ENCODE assay signal across 22 cellular contexts in the genomic region with DNA sequence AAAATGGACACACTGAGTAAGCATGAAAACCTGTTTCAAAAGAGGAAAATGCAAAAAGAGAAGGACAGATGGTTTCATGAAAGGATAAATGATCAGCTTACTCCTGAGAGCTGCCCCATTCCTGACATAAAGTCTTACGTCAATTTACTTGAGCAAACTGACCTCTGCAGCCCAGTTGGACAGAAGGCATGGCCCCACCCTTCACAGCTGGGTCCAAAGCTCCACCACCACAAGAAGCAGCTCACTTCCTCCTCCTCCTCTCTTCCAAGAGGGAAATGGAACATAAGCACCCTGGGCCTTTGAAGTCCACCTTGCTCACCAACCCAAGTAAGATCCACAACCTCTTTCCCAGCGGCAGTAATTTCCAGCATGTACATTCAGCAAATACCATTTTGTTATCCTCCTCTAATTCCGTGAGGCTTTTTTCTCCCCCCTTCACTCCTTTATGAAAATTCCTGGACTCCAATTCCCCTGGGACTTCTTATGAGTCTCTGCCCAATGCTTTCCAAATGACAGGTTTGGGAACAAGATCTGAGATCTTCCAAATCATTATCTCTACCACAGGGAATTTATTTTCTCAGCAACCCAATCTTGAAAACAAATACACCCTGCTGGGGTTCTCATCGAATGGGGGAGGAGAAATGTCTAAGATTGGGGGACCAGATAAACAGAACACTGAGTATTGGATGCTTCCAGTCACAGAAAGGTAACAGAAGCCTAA. TPM values are rescaled to one million over a fixed set of nuclear protein-coding genes. Genes with fewer than 3 reads are reported as not detected.
A peak's percentile ranks its signal among the peaks of the same experiment; 100 is the strongest.
DNase-seq lines count a peak whose midpoint lies in the region; ATAC-seq, FAIRE-seq and TF ChIP-seq lines count a peak whose summit lies in the region.
"Had no signal": no experiment of that assay in that cellular context is flagged by ENCODE, and none has a peak within 500 bp of the region (broad histone marks: within the 10 kb centered on the region; RNA-seq: fewer than 3 reads in every experiment).

No MANE protein-coding gene starts in this region.

- DNase-seq in NCI-H460 (ENCODE audit: extremely low read depth, low read depth) (peak; percentile 21), heart right ventricle (peak; percentile 27 to 37), pancreas (no peak), amygdala (lab: John Stamatoyannopoulos, UW) (no peak), GM13977 (ENCODE audit: low spot score) (no peak), NOMO-1 treated with dmso at 0.1 percent for 144 hours (lab: John Stamatoyannopoulos, UW; ENCODE audit: unreplicated experiment) (no peak)
- DNase-seq: activated B cell treated with CpG ODN at 0.5 μM for 24 hours; activated CD8-positive, alpha-beta T cell treated with anti-CD3 and anti-CD28 coated beads, Interleukin-2, amount 10 ng/mL, durations not matched to agents 7 days and 5 days; activated naive CD4-positive, alpha-beta T cell treated with anti-CD3 and anti-CD28 coated beads, Interleukin-2, amount 10 ng/mL, durations not matched to agents 7 days and 5 days; activated T-cell treated with anti-CD3 and anti-CD28 coated beads, Interleukin-2, amount 50 U/mL, for 24 hours; C1 segment of cervical spinal cord; erythroblast; glutamatergic neuron; lower lobe of right lung; MG63; NCI-H146; SK-N-SH; stimulated activated CD4-positive, alpha-beta T cell treated with anti-CD3 and anti-CD28 coated beads, Interleukin-15, amount 100 ng/mL, for 24 hours had no signal

- FAIRE-seq in pancreas (lab: Jason Lieb, UNC) = no peak
- FAIRE-seq: G401.6 had no signal

- H3K4me3 ChIP-seq in ACC112 (ENCODE audit: low read depth, low read length) = peak overlapping the region; percentile 36; the same call in 1 of the 2 replicates
- no peak overlapping the region for H3K4me3 ChIP-seq in heart right ventricle
- H3K4me3 ChIP-seq in pancreas = no peak overlapping the region
- H3K4me3 ChIP-seq: ascending aorta, lower lobe of right lung, MG63 had no signal

- in situ Hi-C loops in GM13977 (cut with MboI; ENCODE audit: low pct_unique_long_range_greater_than_20kb, low sequenced_read_pairs, unreplicated experiment) = no loop called here

- peaks cover 0 to 6% (median 0%) of the 10 kb centered on the region in 11 donors for H3K9me3 ChIP-seq in heart right ventricle
- H3K9me3 ChIP-seq in pancreas = no peaks in the 10 kb centered on the region
- H3K9me3 ChIP-seq: ascending aorta, lower lobe of right lung, MG63, SK-N-SH had no signal

- H3K79me2 ChIP-seq in ACC112 (ENCODE audit: control insufficient read depth, insufficient read depth, low read length, unreplicated experiment) = no peaks in the 10 kb centered on the region

- H3K36me3 ChIP-seq in ACC112 (ENCODE audit: insufficient read depth, low read length) (no peaks in the 10 kb centered on the region), heart right ventricle (no peaks in the 10 kb centered on the region), pancreas (no peaks in the 10 kb centered on the region)
- H3K36me3 ChIP-seq: ascending aorta, lower lobe of right lung, MG63 had no signal

- intact Hi-C loops in heart right ventricle (cut with DNase I) (no loop called here), pancreas (cut with DNase I) (no loop called here)

- ATAC-seq in heart right ventricle (peak; percentile 53 to 87 (median 78)), pancreas (peak; percentile 48 to 65 (median 57)), HG03045 (IDR thresholded peaks at IDR 0.05; ENCODE audit: unreplicated experiment) (no peak)
- ATAC-seq: activated CD8-positive, alpha-beta T cell treated with anti-CD3 and anti-CD28 coated beads, Interleukin-2, amount 10 ng/mL, durations not matched to agents 7 days and 5 days had no signal

- H3K27ac ChIP-seq in ACC112 (ENCODE audit: low read depth, low read length) (peak overlapping the region; percentile 58), heart right ventricle (peak overlapping the region in 9 of 10 donors; percentile 32 to 77 (median 64)), pancreas (no peak overlapping the region)
- H3K27ac ChIP-seq: ascending aorta, lower lobe of right lung had no signal

- no peaks in the 10 kb centered on the region for H3K27me3 ChIP-seq in ACC112 (ENCODE audit: insufficient read depth, low read length)
- H3K27me3 ChIP-seq in heart right ventricle = no peaks in the 10 kb centered on the region
- no peaks in the 10 kb centered on the region for H3K27me3 ChIP-seq in pancreas
- H3K27me3 ChIP-seq: ascending aorta, MG63 had no signal

- TF ChIP-seq CTCF in heart right ventricle (IDR thresholded peaks at IDR 0.05) (no peak), pancreas (IDR thresholded peaks at IDR 0.05) (no peak), GM13977 (IDR thresholded peaks at IDR 0.05; ENCODE audit: extremely low read depth, insufficient read depth, missing control alignments) (no peak)

- 60 to 61% methylated on average over 4 of the region's 4 CpGs for WGBS in heart right ventricle, 2 donors
- WGBS in pancreas, 2 donors = 63 to 66% methylated on average over 4 of the region's 4 CpGs

- peaks cover 40% of the 10 kb centered on the region for H3K4me1 ChIP-seq in ACC112 (ENCODE audit: control insufficient read depth, insufficient read depth, low read length, unreplicated experiment)
- peaks cover 0 to 36% (median 8%) of the 10 kb centered on the region in 9 donors for H3K4me1 ChIP-seq in heart right ventricle
- peaks cover 0 to 5% (median 3%) of the 10 kb centered on the region in 3 donors for H3K4me1 ChIP-seq in pancreas
- H3K4me1 ChIP-seq: ascending aorta, lower lobe of right lung had no signal

- peak overlapping the region; percentile 29 for H2AFZ ChIP-seq in ACC112 (ENCODE audit: low read length, unreplicated experiment)

RNA-seq across cellular contexts. Expression of gene COL4A4, which starts 10.1 kb away (rescaled TPM):
- 6.6 and 8.0 TPM in 2 replicates for total RNA-seq in NCI-H460 (2014; rRNA removed; shearing (Covaris generic))
- 15.0 and 15.6 TPM in 2 replicates for polyA plus RNA-seq in NCI-H460 (2014; cell fraction: nucleus; rRNA removed)
- total RNA-seq in heart right ventricle = 10 to 100 TPM in 1 of 10 donors, 1 to 10 TPM in 9; 2.2 to 11.4 (median 4.4) TPM
- polyA plus RNA-seq in heart right ventricle = 1 to 10 TPM in 1 of 2 donors, under 1 TPM in 1; 0.84 to 3.9 TPM
- 1 to 10 TPM in 5 of 6 donors, under 1 TPM in 1; 0.88 to 5.7 (median 4.2) TPM for total RNA-seq in pancreas
- 1 to 10 TPM in 1 of 2 donors, under 1 TPM in 1; 0.75 to 1.3 TPM for polyA plus RNA-seq in pancreas
- total RNA-seq: activated CD8-positive, alpha-beta T cell treated with anti-CD3 and anti-CD28 coated beads, Interleukin-2, amount 10 ng/mL, durations not matched to agents 7 days and 5 days had no signal
- polyA plus RNA-seq: SK-N-SH had no signal

RNA-seq across cellular contexts. Expression of gene COL4A3, which starts 10.5 kb away (rescaled TPM):
- total RNA-seq in NCI-H460 (2014; rRNA removed; shearing (Covaris generic)) = 4.0 and 5.5 TPM in 2 replicates
- polyA plus RNA-seq in NCI-H460 (2014; cell fraction: nucleus; rRNA removed) = 10.1 and 14.8 TPM in 2 replicates
- 1 to 10 TPM; 1.0 to 6.2 (median 2.3) TPM for total RNA-seq in heart right ventricle
- 1 to 10 TPM in 1 of 2 donors, under 1 TPM in 1; 0.91 to 5.9 TPM for polyA plus RNA-seq in heart right ventricle
- 1 to 10 TPM in 5 of 6 donors, under 1 TPM in 1; 0.38 to 4.9 (median 3.2) TPM for total RNA-seq in pancreas
- 1 to 10 TPM; 1.6 to 3.2 TPM for polyA plus RNA-seq in pancreas
- total RNA-seq: activated CD8-positive, alpha-beta T cell treated with anti-CD3 and anti-CD28 coated beads, Interleukin-2, amount 10 ng/mL, durations not matched to agents 7 days and 5 days had no signal
- polyA plus RNA-seq: SK-N-SH had no signal

Comparison
In these comparisons a context has a peak if more than half of its experiments do, and no peak if none do; other contexts are left out.
1. H3K27ac ChIP-seq: peak in ACC112 (single experiment) and heart right ventricle (9 of 10); none in pancreas (0 of 4).
2. DNase-seq: peak in NCI-H460 (single experiment) and heart right ventricle (2 of 2); none in pancreas (0 of 6), amygdala (0 of 56), GM13977 (single experiment) and NOMO-1 treated with dmso at 0.1 percent for 144 hours (single experiment).